Comparison of ENCODE assay signal across 34 cellular contexts in the genomic region with DNA sequence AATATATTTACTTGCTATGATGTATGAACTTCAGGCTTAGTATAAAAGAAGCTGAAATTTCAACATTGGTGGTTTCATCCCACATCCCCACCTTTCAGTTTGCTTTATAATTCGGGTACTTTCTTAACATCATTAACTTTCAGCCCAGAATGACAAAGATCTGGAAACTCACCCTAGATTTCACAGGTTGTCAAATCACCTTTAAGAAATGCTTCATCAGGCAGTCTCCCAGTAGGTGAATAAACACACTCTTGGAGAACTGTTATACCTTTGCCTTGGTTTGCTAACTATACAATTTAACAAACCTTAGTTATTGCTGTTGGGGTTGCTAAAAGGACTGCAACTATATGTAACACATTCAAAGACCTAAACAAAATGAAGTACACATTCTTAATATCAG. TPM values are rescaled to one million over a fixed set of nuclear protein-coding genes. Genes with fewer than 3 reads are reported as not detected.
"Had no signal": no experiment of that assay in that cellular context is flagged by ENCODE, and none has a peak within 500 bp of the region (broad histone marks: within the 10 kb centered on the region; RNA-seq: fewer than 3 reads in every experiment).

No MANE protein-coding gene starts in this region.

- H3K36me3 ChIP-seq: ascending aorta, Peyer's patch, SJSA1 had no signal

- H3K27me3 Mint-ChIP-seq: activated CD8-positive, alpha-beta memory T cell treated with anti-CD3 and anti-CD28 coated beads, Interleukin-2, amount 10 ng/mL, durations not matched to agents 7 days and 5 days; activated T-cell treated with anti-CD3 and anti-CD28 coated beads, Interleukin-2, amount 50 U/mL, for 24 hours; central memory CD8-positive, alpha-beta T cell had no signal

- H3K4me3 Mint-ChIP-seq: activated CD8-positive, alpha-beta memory T cell treated with anti-CD3 and anti-CD28 coated beads, Interleukin-2, amount 10 ng/mL, durations not matched to agents 7 days and 5 days; activated T-cell treated with anti-CD3 and anti-CD28 coated beads, Interleukin-2, amount 50 U/mL, for 24 hours; central memory CD8-positive, alpha-beta T cell; T-helper 2 cell treated with Interferon-gamma antibody and Interleukin-4, amounts not matched to agents 5 μg/mL and 100 μg/mL, for 36 hours had no signal

- H3K9me3 ChIP-seq: ascending aorta, body of pancreas, Peyer's patch, SJSA1 had no signal

- DNase-seq: activated CD4-positive, alpha-beta T cell treated with anti-CD3 and anti-CD28 coated beads for 48 hours; activated CD4-positive, alpha-beta T cell treated with anti-CD3 and anti-CD28 coated beads, Interleukin-2, amount 50 U/mL, for 48 hours; activated CD8-positive, alpha-beta memory T cell treated with anti-CD3 and anti-CD28 coated beads, Interleukin-2, amount 10 ng/mL, durations not matched to agents 7 days and 5 days; activated gamma-delta T cell treated with Interleukin-2 at 50 U/mL for 16 hours; activated naive CD4-positive, alpha-beta T cell treated with anti-CD3 and anti-CD28 coated beads, Interleukin-2, amount 50 U/mL, for 16 hours; activated T-cell treated with anti-CD3 and anti-CD28 coated beads, Interleukin-2, amount 50 U/mL, for 24 hours; amniotic stem cell; body of pancreas; KBM-7; MV-4-11; NCI-H1092 treated with DMSO at 0.1 percent for 48 hours; NCI-H1417 treated with DMSO at 0.1 percent for 48 hours; NCI-H1694; NCI-H2029; NCI-H2107; NCI-H2171 treated with DMSO at 0.1 percent for 48 hours; NCI-H226; NCI-H526; NK-92 treated with Interleukin-12 subunit alpha and Interleukin-12 subunit beta, amount 100 ng/mL, for 24 hours; Peyer's patch; Right ventricle myocardium superior; SW 1271 had no signal

- H3K4me3 ChIP-seq: ascending aorta, body of pancreas, Peyer's patch, SJSA1 had no signal

- ATAC-seq: activated CD4-positive, CD25-positive, alpha-beta regulatory T cell treated with anti-CD3 and anti-CD28 coated beads, Interleukin-2, amount 50 U/mL, for 24 hours; activated CD8-positive, alpha-beta memory T cell treated with anti-CD3 and anti-CD28 coated beads, Interleukin-2, amount 10 ng/mL, durations not matched to agents 7 days and 5 days; body of pancreas; SK-N-SH treated with all-trans-retinoic acid at 6 μM for 48 hours had no signal

- H3K27ac Mint-ChIP-seq: activated CD8-positive, alpha-beta memory T cell treated with anti-CD3 and anti-CD28 coated beads, Interleukin-2, amount 10 ng/mL, durations not matched to agents 7 days and 5 days; activated T-cell treated with anti-CD3 and anti-CD28 coated beads, Interleukin-2, amount 50 U/mL, for 24 hours; activated T-helper 2 cell treated with anti-CD3 and anti-CD28 coated beads, Interferon-gamma antibody, Interleukin-2, Interleukin-4, amounts not matched to agents 10 μg/mL and 5 μg/mL and 100 μg/mL, durations not matched to agents 14 hours and 24 hours and 36 hours; T-helper 2 cell treated with Interferon-gamma antibody and Interleukin-4, amounts not matched to agents 5 μg/mL and 100 μg/mL, for 36 hours had no signal

- H3K4me1 ChIP-seq: ascending aorta, Peyer's patch, SJSA1 had no signal

- H3K36me3 Mint-ChIP-seq: activated CD8-positive, alpha-beta memory T cell treated with anti-CD3 and anti-CD28 coated beads, Interleukin-2, amount 10 ng/mL, durations not matched to agents 7 days and 5 days had no signal

- H3K27ac ChIP-seq: ascending aorta, body of pancreas, Peyer's patch, RWPE1, SJSA1 had no signal

- H3K27me3 ChIP-seq: ascending aorta, body of pancreas, Peyer's patch, SJSA1 had no signal

- H3K9me3 Mint-ChIP-seq: activated T-cell treated with anti-CD3 and anti-CD28 coated beads, Interleukin-2, amount 50 U/mL, for 24 hours; activated T-helper 2 cell treated with anti-CD3 and anti-CD28 coated beads, Interferon-gamma antibody, Interleukin-2, Interleukin-4, amounts not matched to agents 10 μg/mL and 5 μg/mL and 100 μg/mL, durations not matched to agents 14 hours and 24 hours and 36 hours; central memory CD8-positive, alpha-beta T cell; T-helper 2 cell treated with Interferon-gamma antibody and Interleukin-4, amounts not matched to agents 5 μg/mL and 100 μg/mL, for 36 hours had no signal

- FAIRE-seq: bronchial epithelial cell had no signal

RNA-seq across cellular contexts. Expression of gene MLANA, which starts 54.4 kb away (rescaled TPM):
- total RNA-seq: activated CD8-positive, alpha-beta memory T cell treated with anti-CD3 and anti-CD28 coated beads, Interleukin-2, amount 10 ng/mL, durations not matched to agents 7 days and 5 days; activated T-helper 2 cell treated with anti-CD3 and anti-CD28 coated beads, Interferon-gamma antibody, Interleukin-2, Interleukin-4, amounts not matched to agents 10 μg/mL and 5 μg/mL and 100 μg/mL, durations not matched to agents 14 hours and 24 hours and 36 hours; ascending aorta; body of pancreas; bronchial epithelial cell; MCF 10A; NCI-H460; Peyer's patch; Right ventricle myocardium superior; SJSA1; T-helper 1 cell treated with Interleukin-12 subunit alpha and Interleukin-12 subunit beta and Interleukin-4 antibody, amounts not matched to agents 30 ng/mL and 1 ng/mL, for 36 hours had no signal
